14 cellular contexts compared by ENCODE assay signal in genomic region chr7:139421123-139421522, GRCh38.
"Had no signal": no experiment of that assay in that cellular context is flagged by ENCODE, and none has a peak within 500 bp of the region (broad histone marks: within the 10 kb centered on the region; RNA-seq: fewer than 3 reads in every experiment).

No MANE protein-coding gene starts in this region.

- H3K27ac Mint-ChIP-seq: type B pancreatic cell had no signal

- H3K4me3 ChIP-seq: coronary artery, heart right ventricle, suprapubic skin, thyroid gland had no signal

- H3K4me1 ChIP-seq: suprapubic skin had no signal

- H3K27me3 ChIP-seq: heart right ventricle, suprapubic skin, thyroid gland had no signal

- H3K27me3 Mint-ChIP-seq: type B pancreatic cell had no signal

- H3K4me1 Mint-ChIP-seq: neural crest cell had no signal

- H3K4me3 Mint-ChIP-seq: natural killer cell, neural crest cell, type B pancreatic cell had no signal

- H3K9me3 ChIP-seq: heart right ventricle, suprapubic skin, thyroid gland had no signal

- ATAC-seq: heart right ventricle, left lobe of liver, natural killer cell had no signal

- H3K27ac ChIP-seq: coronary artery, suprapubic skin, thyroid gland had no signal

- H3K9me3 Mint-ChIP-seq: natural killer cell, neural crest cell, type B pancreatic cell had no signal

- DNase-seq: effector CD8-positive, alpha-beta T cell; heart right ventricle; islet precursor cell; mammary epithelial cell; natural killer cell; small intestine; stimulated activated CD4-positive, alpha-beta T cell treated with anti-CD3 and anti-CD28 coated beads, Interleukin-12 subunit alpha, Interleukin-12 subunit beta, amount 100 ng/mL, for 4 hours; stimulated activated naive CD4-positive, alpha-beta T cell; thyroid gland had no signal
